Comparison of ENCODE assay signal across 8 cellular contexts in genomic region chr19:14402298-14402697, GRCh38. TPM values are rescaled to one million over a fixed set of nuclear protein-coding genes. Genes with fewer than 3 reads are reported as not detected.
DNase-seq lines count a peak whose midpoint lies in the region; ATAC-seq, FAIRE-seq and TF ChIP-seq lines count a peak whose summit lies in the region.
"Not testable (repeated sequence)": the region's sequence is repeated elsewhere in the genome, so short reads cannot be mapped to it uniquely, and the experiment has no call there.

No MANE protein-coding gene starts in this region.

- not testable (repeated sequence) for H3K79me1 ChIP-seq in neuronal stem cell (ENCODE audit: low read depth, low read length)

- TF ChIP-seq POLR2A in esophagus muscularis mucosa (IDR thresholded peaks at IDR 0.05; ENCODE audit: low read depth) = not testable (repeated sequence)

- not testable (repeated sequence) for H3K23ac ChIP-seq in neuronal stem cell (ENCODE audit: low read depth, low read length, poor library complexity)

- H2BK5ac ChIP-seq in neuronal stem cell (ENCODE audit: low read length) = not testable (repeated sequence)

- peak overlapping the region; percentile 39 for H2AFZ ChIP-seq in astrocyte (ENCODE audit: low read depth, low read length)
- not testable (repeated sequence) for H2AFZ ChIP-seq in neuronal stem cell (ENCODE audit: low read length)

- WGBS in esophagus muscularis mucosa = 47% methylated on average over 14 of the region's 14 CpGs
- WGBS in right cardiac atrium = 50% methylated on average over 14 of the region's 14 CpGs
- WGBS in neuronal stem cell (ENCODE audit: extremely low coverage in 2 of 2, insufficient read length in 2 of 2, insufficient replicate concordance in 1 of 2), 2 donors = no CpG with 5 or more reads among the region's 14 CpGs

- H3K4me2 ChIP-seq in astrocyte (ENCODE audit: low read length) = peak overlapping the region; percentile 47
- not testable (repeated sequence) for H3K4me2 ChIP-seq in neuronal stem cell (ENCODE audit: insufficient read depth, low read length, poor library complexity, severe bottlenecking)

- H3K27me3 ChIP-seq in astrocyte (ENCODE audit: insufficient read depth, low read length); esophagus muscularis mucosa; right cardiac atrium (ENCODE audit: control insufficient read depth, insufficient read depth); neuronal stem cell (ENCODE audit: control insufficient read depth in 3 of 3, insufficient read depth in 3 of 3, low read depth in 1 of 3, low read length in 3 of 3); tibial artery: not testable (repeated sequence)

- not testable (repeated sequence) for H4K8ac ChIP-seq in neuronal stem cell (ENCODE audit: low read depth, low read length)

- not testable (repeated sequence) for H3K18ac ChIP-seq in neuronal stem cell (ENCODE audit: low read length)

- H3K27ac Mint-ChIP-seq in astrocyte (ENCODE audit: unreplicated experiment) = peak overlapping the region; percentile 38

- peak overlapping the region; percentile 61 for H2AK5ac ChIP-seq in neuronal stem cell (ENCODE audit: low read depth, low read length)

- peak overlapping the region; percentile 5 for H3K9ac ChIP-seq in astrocyte (ENCODE audit: low read length)
- H3K9ac ChIP-seq in neuronal stem cell (ENCODE audit: low read depth, low read length, poor library complexity) = not testable (repeated sequence)

- H3K27ac ChIP-seq in astrocyte (ENCODE audit: low read depth, low read length) (peak overlapping the region; percentile 3), esophagus muscularis mucosa (replicated peaks in 1 of 4) (peak overlapping the region; percentile 31 to 47 (median 40)), tibial artery (peak overlapping the region; percentile 45 to 60)
- H3K27ac ChIP-seq in right cardiac atrium (ENCODE audit: low read length); neuronal stem cell (replicated peaks; ENCODE audit: low read length): not testable (repeated sequence)

- H3K9me3 ChIP-seq in astrocyte (ENCODE audit: insufficient read depth, low read depth, low read length); esophagus muscularis mucosa; right cardiac atrium (ENCODE audit: control insufficient read depth, low read length); neuronal stem cell (replicated peaks in 1 of 2; ENCODE audit: control insufficient read depth in 2 of 2, insufficient read depth in 1 of 2, low read depth in 1 of 2, low read length in 2 of 2); tibial artery: not testable (repeated sequence)

- not testable (repeated sequence) for H3K36me3 Mint-ChIP-seq in astrocyte (ENCODE audit: low read depth, unreplicated experiment)

- not testable (repeated sequence) for H2BK15ac ChIP-seq in neuronal stem cell (ENCODE audit: low read length)

- not testable (repeated sequence) for H3K4me3 ChIP-seq in astrocyte (ENCODE audit: insufficient read depth, low read depth, low read length); esophagus muscularis mucosa; right cardiac atrium (ENCODE audit: low read length); neuronal stem cell (ENCODE audit: low read length in 2 of 2); tibial artery

- TF ChIP-seq EP300 in esophagus muscularis mucosa (IDR thresholded peaks at IDR 0.05) = not testable (repeated sequence)

- not testable (repeated sequence) for H3K14ac ChIP-seq in neuronal stem cell (ENCODE audit: low read length)

- H3K4me3 Mint-ChIP-seq in astrocyte (ENCODE audit: unreplicated experiment) = not testable (repeated sequence)

- not testable (repeated sequence) for H4K20me1 ChIP-seq in astrocyte (ENCODE audit: insufficient read depth, low read length)

- H3K27me3 Mint-ChIP-seq in astrocyte (ENCODE audit: low read depth, unreplicated experiment) = not testable (repeated sequence)

- H3K4me1 Mint-ChIP-seq in astrocyte (ENCODE audit: low read depth, unreplicated experiment) = not testable (repeated sequence)

- H2BK120ac ChIP-seq in neuronal stem cell (ENCODE audit: low read depth, low read length) = not testable (repeated sequence)

- FAIRE-seq in astrocyte (lab: Jason Lieb, UNC) = not testable (repeated sequence)

- not testable (repeated sequence) for H3K36me3 ChIP-seq in astrocyte (ENCODE audit: insufficient read depth, low read length)
- H3K36me3 ChIP-seq in esophagus muscularis mucosa (peaks cover 6 to 79% (median 74%) of the 10 kb centered on the region in 4 donors), neuronal stem cell (replicated peaks in 1 of 2; ENCODE audit: control insufficient read depth in 2 of 2, insufficient read depth in 2 of 2, low read length in 2 of 2) (peaks cover 3 to 10% of the 10 kb centered on the region in 2 donors), tibial artery (peaks cover 70 to 85% (median 80%) of the 10 kb centered on the region in 3 donors)

- H3K4ac ChIP-seq in neuronal stem cell (ENCODE audit: low read length) = not testable (repeated sequence)

- not testable (repeated sequence) for TF ChIP-seq CTCF in astrocyte (IDR thresholded peaks at IDR 0.05; ENCODE audit: insufficient read depth, low read depth, low read length); esophagus muscularis mucosa (IDR thresholded peaks at IDR 0.05); tibial artery (IDR thresholded peaks at IDR 0.05)

- H3K79me2 ChIP-seq in astrocyte (ENCODE audit: insufficient read depth, low read length) = not testable (repeated sequence)

- H4K91ac ChIP-seq in neuronal stem cell (ENCODE audit: low read depth, low read length, poor library complexity) = not testable (repeated sequence)

- intact Hi-C loops in esophagus muscularis mucosa (cut with DNase I); right cardiac atrium (cut with DNase I): not testable (repeated sequence)
- intact Hi-C loops in tibial artery (cut with DNase I; ENCODE audit: low total_unique reads) = loop anchor here (10.0 kb wide), 1 partner anchor 257 kb away; no protein-coding TSS in a partner anchor

- H3K4me1 ChIP-seq in astrocyte (ENCODE audit: insufficient read depth, low read length) = peaks cover 11% of the 10 kb centered on the region
- H3K4me1 ChIP-seq in esophagus muscularis mucosa = peaks cover 5 to 19% (median 18%) of the 10 kb centered on the region in 4 donors
- not testable (repeated sequence) for H3K4me1 ChIP-seq in right cardiac atrium (ENCODE audit: control insufficient read depth, insufficient read depth, low read length); neuronal stem cell (ENCODE audit: control insufficient read depth in 2 of 2, insufficient read depth in 1 of 2, low read depth in 1 of 2, low read length in 2 of 2)
- H3K4me1 ChIP-seq in tibial artery = peaks cover 0 to 26% (median 5%) of the 10 kb centered on the region in 4 donors

- H3K9me3 Mint-ChIP-seq in astrocyte (ENCODE audit: unreplicated experiment) = not testable (repeated sequence)

- not testable (repeated sequence) for H2BK12ac ChIP-seq in neuronal stem cell (ENCODE audit: low read length)

- peak in 1 of 2 donors; percentile 41 for ATAC-seq in right cardiac atrium

- peak; percentile 90 for DNase-seq in CD1c-positive myeloid dendritic cell (ENCODE audit: extremely low spot score)
- DNase-seq in LHCN-M2 (ENCODE audit: low read depth) = peak; percentile 67
- DNase-seq in T1000 (lab: John Stamatoyannopoulos, UW) = peak; percentile 51
- DNase-seq in astrocyte (ENCODE audit: low read depth) = peak; percentile 82
- not testable (repeated sequence) for DNase-seq in esophagus muscularis mucosa (ENCODE audit: extremely low spot score); neuronal stem cell (ENCODE audit: low spot score)
- DNase-seq in right cardiac atrium = peak; percentile 75 to 82 (median 78)
- peak; percentile 78 to 88 for DNase-seq in tibial artery

RNA-seq across cellular contexts. Expression of gene DDX39A, which starts 16.8 kb away (rescaled TPM):
- 170 and 176 TPM in 2 replicates for total RNA-seq in LHCN-M2 (2014; rRNA removed)
- 135 TPM for polyA plus RNA-seq in LHCN-M2 (2012)
- 44.2 and 54.9 TPM in 2 replicates for total RNA-seq in astrocyte
- total RNA-seq in esophagus muscularis mucosa = 10 to 100 TPM; 39.3 to 56.3 (median 42.1) TPM
- total RNA-seq in right cardiac atrium = 10 to 100 TPM; 20.7 to 34.7 (median 30.2) TPM
- polyA plus RNA-seq in right cardiac atrium = 30.3 TPM
- 75.6 TPM for polyA plus RNA-seq in neuronal stem cell (2013, experiment 1 of 2)
- 76.2 TPM for polyA plus RNA-seq in neuronal stem cell (2013, experiment 2 of 2)

RNA-seq across cellular contexts. Expression of gene ADGRE5, which starts 21.1 kb away (rescaled TPM):
- 43.5 and 47.7 TPM in 2 replicates for total RNA-seq in LHCN-M2 (2014; rRNA removed)
- polyA plus RNA-seq in LHCN-M2 (2012) = 55.3 TPM
- 8.2 and 9.2 TPM in 2 replicates for total RNA-seq in astrocyte
- total RNA-seq in esophagus muscularis mucosa = 100 to 1,000 TPM in 1 of 4 donors, 10 to 100 TPM in 3; 37.3 to 101 (median 50.4) TPM
- 10 to 100 TPM; 27.6 to 41.0 (median 35.1) TPM for total RNA-seq in right cardiac atrium
- polyA plus RNA-seq in right cardiac atrium = 17.7 TPM
- polyA plus RNA-seq in neuronal stem cell (2013, experiment 1 of 2) = 0.74 TPM
- 0.72 TPM for polyA plus RNA-seq in neuronal stem cell (2013, experiment 2 of 2)

RNA-seq across cellular contexts. Expression of gene PKN1, which starts 30.8 kb away (rescaled TPM):
- 77.8 and 84.8 TPM in 2 replicates for total RNA-seq in LHCN-M2 (2014; rRNA removed)
- polyA plus RNA-seq in LHCN-M2 (2012) = 108 TPM
- total RNA-seq in astrocyte = 59.2 and 68.3 TPM in 2 replicates
- 100 to 1,000 TPM; 120 to 233 (median 167) TPM for total RNA-seq in esophagus muscularis mucosa
- 100 to 1,000 TPM; 122 to 138 (median 130) TPM for total RNA-seq in right cardiac atrium
- 79.3 TPM for polyA plus RNA-seq in right cardiac atrium
- polyA plus RNA-seq in neuronal stem cell (2013, experiment 1 of 2) = 70.0 TPM
- polyA plus RNA-seq in neuronal stem cell (2013, experiment 2 of 2) = 68.8 TPM
